26 cellular contexts compared by ENCODE assay signal in the genomic region with DNA sequence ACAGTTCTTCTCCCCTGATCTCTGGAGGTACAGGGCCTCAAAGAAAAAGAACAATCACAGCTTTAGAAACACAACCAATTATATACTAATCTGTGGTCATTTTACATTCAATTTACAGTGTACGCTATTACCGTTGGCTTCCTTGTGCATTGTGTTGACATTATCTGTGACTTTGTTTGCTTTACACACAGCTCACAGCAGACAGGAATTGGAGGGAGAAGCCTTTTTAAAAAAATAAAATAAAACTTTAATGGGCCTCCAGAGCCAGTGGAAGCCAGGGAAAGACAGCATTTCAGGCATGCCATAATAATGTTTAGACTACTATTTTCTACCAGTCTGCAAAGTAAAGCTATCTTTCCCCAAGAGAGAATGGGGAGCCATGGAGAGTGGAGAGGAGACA.
DNase-seq lines count a peak whose midpoint lies in the region; ATAC-seq and TF ChIP-seq lines count a peak whose summit lies in the region.
"Had no signal": no experiment of that assay in that cellular context is flagged by ENCODE, and none has a peak within 500 bp of the region (broad histone marks: within the 10 kb centered on the region; RNA-seq: fewer than 3 reads in every experiment).

No MANE protein-coding gene starts in this region.

- H3K27me3 ChIP-seq in BLaER1: no peaks in the 10 kb centered on the region
- no peaks in the 10 kb centered on the region for H3K27me3 ChIP-seq in iPS-15b (ENCODE audit: control insufficient read depth, insufficient read depth, low read length)
- H3K27me3 ChIP-seq in Peyer's patch: no peaks in the 10 kb centered on the region
- H3K27me3 ChIP-seq: esophagus squamous epithelium had no signal

- no peak overlapping the region for H3K9ac ChIP-seq in BLaER1
- H3K9ac ChIP-seq in iPS-15b (ENCODE audit: low read depth, low read length): no peak overlapping the region

- DNase-seq in NCI-H748 treated with DMSO at 0.1 percent for 48 hours (lab: John Stamatoyannopoulos, UW) (peak; percentile 79), Peyer's patch (no peak)
- no peak for DNase-seq in stimulated activated CD4-positive, alpha-beta T cell treated with anti-CD3 and anti-CD28 coated beads, Interleukin-12 subunit alpha, Interleukin-12 subunit beta, amount 100 ng/mL, for 4 hours
- DNase-seq: activated CD4-positive, alpha-beta T cell treated with anti-CD3 and anti-CD28 coated beads for 48 hours; activated gamma-delta T cell; activated T-cell treated with anti-CD3 and anti-CD28 coated beads, Interleukin-2, amount 50 U/mL, for 1 hour; CD8-positive, alpha-beta T cell; central memory CD4-positive, alpha-beta T cell; dermis blood vessel endothelial cell; esophagus squamous epithelium; foreskin melanocyte; GF-D8; hippocampal formation; left ventricle myocardium inferior; mesendoderm; NCI-H187; NCI-H82; stimulated activated naive CD4-positive, alpha-beta T cell treated with Interleukin-2 at 50 U/mL for 16 hours had no signal

- TF ChIP-seq CTCF in HEK293 (tag by site-specific recombination; IDR thresholded peaks at IDR 0.05) (no peak), Peyer's patch (IDR thresholded peaks at IDR 0.05) (no peak)

- H3K4me2 ChIP-seq in BLaER1: peak overlapping the region; percentile 46

- ATAC-seq in HG02623 (IDR thresholded peaks at IDR 0.05; ENCODE audit: unreplicated experiment) (no peak), HG02798 (IDR thresholded peaks at IDR 0.05; ENCODE audit: poor library complexity, unreplicated experiment) (no peak)
- ATAC-seq: CD8-positive, alpha-beta T cell; HCT116 had no signal

- no peak overlapping the region for H3K4me3 ChIP-seq in BLaER1
- no peak overlapping the region for H3K4me3 ChIP-seq in HEK293 (ENCODE audit: low read depth, low read length)
- peak overlapping the region; percentile 8 for H3K4me3 ChIP-seq in iPS-15b (ENCODE audit: low read depth, low read length)
- no peak overlapping the region for H3K4me3 ChIP-seq in Peyer's patch
- H3K4me3 ChIP-seq: esophagus squamous epithelium, left ventricle myocardium inferior, prostate gland, thoracic aorta had no signal

- H3K27ac ChIP-seq in BLaER1: peak overlapping the region; percentile 45; the same call in 1 of the 2 replicates
- H3K27ac ChIP-seq in HEK293 (ENCODE audit: extremely low read depth, low read depth, low read length): no peak overlapping the region
- H3K27ac ChIP-seq in Peyer's patch: no peak overlapping the region
- H3K27ac ChIP-seq: esophagus squamous epithelium, left ventricle myocardium inferior, prostate gland, thoracic aorta had no signal

- H3K36me3 ChIP-seq in BLaER1: no peaks in the 10 kb centered on the region
- no peaks in the 10 kb centered on the region for H3K36me3 ChIP-seq in HEK293 (ENCODE audit: control insufficient read depth in 2 of 2, insufficient read depth in 1 of 2, low read length in 2 of 2)
- H3K36me3 ChIP-seq in iPS-15b (ENCODE audit: control insufficient read depth, insufficient read depth, low read length): no peaks in the 10 kb centered on the region
- no peaks in the 10 kb centered on the region for H3K36me3 ChIP-seq in Peyer's patch
- H3K36me3 ChIP-seq: esophagus squamous epithelium, left ventricle myocardium inferior, prostate gland, thoracic aorta had no signal

- POLR2A ChIA-PET in HEK293 (lab: Yijun Ruan, JAX): no interaction called here

- CTCF ChIA-PET in HEK293 (lab: Yijun Ruan, JAX): interaction anchor here (0.7 kb wide), 1 partner anchor 532 kb away, joined by 3 read pairs; no protein-coding TSS in a partner anchor

- TF ChIP-seq POLR2A in Peyer's patch (IDR thresholded peaks at IDR 0.05): no peak

- H3K4me1 ChIP-seq in BLaER1 (peaks cover 44% of the 10 kb centered on the region), HEK293 (ENCODE audit: control insufficient read depth, insufficient read depth, low read length) (peaks cover 3% of the 10 kb centered on the region; the same call in 1 of the 2 replicates), iPS-15b (ENCODE audit: control insufficient read depth, insufficient read depth, low read length) (peaks cover 28% of the 10 kb centered on the region), Peyer's patch (no peaks in the 10 kb centered on the region)
- H3K4me1 ChIP-seq: esophagus squamous epithelium, left ventricle myocardium inferior, prostate gland had no signal

- H3K9me3 ChIP-seq in BLaER1 (0 out of 2 replicates have a peak, but pooled peaks cover 3% of the 10 kb centered on the region), HEK293 (ENCODE audit: control insufficient read depth, insufficient read depth, low read depth, low read length) (no peaks in the 10 kb centered on the region), iPS-15b (ENCODE audit: control insufficient read depth, insufficient read depth, low read length) (no peaks in the 10 kb centered on the region), Peyer's patch (no peaks in the 10 kb centered on the region)
- H3K9me3 ChIP-seq: esophagus squamous epithelium, left ventricle myocardium inferior, prostate gland, thoracic aorta had no signal

- H4K20me1 ChIP-seq in BLaER1: no peaks in the 10 kb centered on the region

TF ChIP-seq in HEK293, 187 proteins besides CTCF, POLR2A, EP300 and RAD21:
- TF ChIP-seq ZNF10 (tag by site-specific recombination; IDR thresholded peaks at IDR 0.05): no peak
- TF ChIP-seq FEZF1 (tag by site-specific recombination; IDR thresholded peaks at IDR 0.05): peak; percentile 29; the same call in 1 of the 2 replicates
